In the genomic region with DNA sequence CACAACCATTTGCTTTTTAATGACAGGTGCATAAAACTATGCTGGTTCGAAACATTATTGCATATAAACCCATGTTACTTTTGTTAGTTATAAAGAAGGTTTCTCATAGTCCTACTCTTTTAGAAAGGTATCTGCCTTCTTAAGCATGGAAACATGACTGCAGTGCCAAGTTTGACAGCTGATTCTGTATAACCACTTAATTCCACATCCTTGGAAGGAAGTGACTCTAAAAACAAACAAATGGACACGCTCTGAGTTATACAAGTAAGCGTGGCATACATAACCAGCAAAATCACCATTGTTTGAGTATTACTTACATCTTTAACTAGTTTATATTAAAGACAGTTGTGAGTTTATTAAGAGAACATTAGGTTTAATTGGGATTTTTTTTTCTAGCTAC, we compare ENCODE assay signal across 14 cellular contexts.
DNase-seq lines count a peak whose midpoint lies in the region; ATAC-seq and TF ChIP-seq lines count a peak whose summit lies in the region.
"Had no signal": no experiment of that assay in that cellular context is flagged by ENCODE, and none has a peak within 500 bp of the region (broad histone marks: within the 10 kb centered on the region; RNA-seq: fewer than 3 reads in every experiment).

No MANE protein-coding gene starts in this region.

- no peaks in the 10 kb centered on the region for H3K9me3 ChIP-seq in hepatocyte (ENCODE audit: low read depth)
- H3K9me3 ChIP-seq: Caco-2, SJSA1 had no signal

- no peak overlapping the region for H2AFZ ChIP-seq in hepatocyte

- TF ChIP-seq CTCF in cardiac fibroblast (IDR thresholded peaks at IDR 0.05; ENCODE audit: low read depth, low read length) (no peak), hepatocyte (IDR thresholded peaks at IDR 0.05; ENCODE audit: poor library complexity) (no peak)

- no peak overlapping the region for H3K27ac ChIP-seq in hepatocyte
- H3K27ac ChIP-seq: C4-2B, SJSA1 had no signal

- DNase-seq in NCI-H2196 (lab: John Stamatoyannopoulos, UW; ENCODE audit: unreplicated experiment) (peak; percentile 14), NCI-H2196 treated with DMSO at 0.1 percent for 48 hours (lab: John Stamatoyannopoulos, UW; ENCODE audit: unreplicated experiment) (no peak), cardiac fibroblast (ENCODE audit: low read depth in 2 of 2) (peak; percentile 26 to 37), hepatocyte (ENCODE audit: low spot score) (peak; percentile 24), NCI-H446 (lab: John Stamatoyannopoulos, UW) (no peak), NCI-H128 (lab: John Stamatoyannopoulos, UW; ENCODE audit: unreplicated experiment) (no peak)
- DNase-seq: Caco-2, Karpas-422, NCI-H1436, NCI-H2081 had no signal

- peaks cover 23% of the 10 kb centered on the region for H3K4me1 ChIP-seq in hepatocyte (ENCODE audit: insufficient read depth)

- no peaks in the 10 kb centered on the region for H4K20me1 ChIP-seq in hepatocyte (ENCODE audit: insufficient read depth, poor library complexity, severe bottlenecking)

- H3K9me2 ChIP-seq in hepatocyte (replicated peaks; ENCODE audit: insufficient read depth), result no peaks in the 10 kb centered on the region

- no peaks in the 10 kb centered on the region for H3K36me3 ChIP-seq in hepatocyte (replicated peaks; ENCODE audit: insufficient read depth, low read depth)
- H3K36me3 ChIP-seq: SJSA1 had no signal

- ATAC-seq in HG02759 (IDR thresholded peaks at IDR 0.05; ENCODE audit: unreplicated experiment) (no peak), HG02938 (IDR thresholded peaks at IDR 0.05; ENCODE audit: unreplicated experiment) (no peak)

- WGBS in hepatocyte (ENCODE audit: low lambda C conversion rate, missing lambda C conversion rate), result 70% methylated on average over 3 of the region's 3 CpGs

- H3K4me3 ChIP-seq in cardiac fibroblast (replicated peaks in 1 of 2; ENCODE audit: low read depth in 2 of 2, low read length in 2 of 2) (no peak overlapping the region), hepatocyte (no peak overlapping the region)
- H3K4me3 ChIP-seq: SJSA1 had no signal

- H3K4me2 ChIP-seq in hepatocyte, result no peak overlapping the region

- H3K27me3 ChIP-seq in hepatocyte, result no peaks in the 10 kb centered on the region
- H3K27me3 ChIP-seq: SJSA1 had no signal

- H3K79me2 ChIP-seq in hepatocyte, result no peaks in the 10 kb centered on the region

Comparison
In these comparisons a context has a peak if more than half of its experiments do, and no peak if none do; other contexts are left out.
1. DNase-seq: peak in NCI-H2196 (single experiment), cardiac fibroblast (2 of 2) and hepatocyte (single experiment); none in NCI-H2196 treated with DMSO at 0.1 percent for 48 hours (single experiment), NCI-H446 (0 of 2) and NCI-H128 (single experiment).